Comparison of ENCODE assay signal across 14 cellular contexts in genomic region chr7:50742401-50742800, GRCh38. TPM values are rescaled to one million over a fixed set of nuclear protein-coding genes. Genes with fewer than 3 reads are reported as not detected.
DNase-seq lines count a peak whose midpoint lies in the region; ATAC-seq, FAIRE-seq and TF ChIP-seq lines count a peak whose summit lies in the region.
"Had no signal": no experiment of that assay in that cellular context is flagged by ENCODE, and none has a peak within 500 bp of the region (broad histone marks: within the 10 kb centered on the region; RNA-seq: fewer than 3 reads in every experiment).

No MANE protein-coding gene starts in this region.

- H3K9me2 ChIP-seq in GM23338 (ENCODE audit: insufficient read depth) = no peaks in the 10 kb centered on the region

- H3K27ac ChIP-seq in GM23338 (ENCODE audit: low read depth) (no peak overlapping the region), RWPE2 (ENCODE audit: poor library complexity, severe bottlenecking) (no peak overlapping the region), pancreas (no peak overlapping the region)
- H3K27ac ChIP-seq: A549 had no signal

- H3K4me1 Mint-ChIP-seq in GM23338 = peaks cover 56% of the 10 kb centered on the region
- H3K4me1 Mint-ChIP-seq in endothelial cell (ENCODE audit: unreplicated experiment) = peaks cover 63% of the 10 kb centered on the region

- no peak overlapping the region for H2AFZ ChIP-seq in GM23338

- H3K9me3 Mint-ChIP-seq in GM23338 (no peaks in the 10 kb centered on the region; the same call in 2 of the 3 replicates), endothelial cell (ENCODE audit: unreplicated experiment) (no peaks in the 10 kb centered on the region)

- ATAC-seq in GM23338 (no peak), RWPE2 (ENCODE audit: low read depth) (peak; percentile 38; the same call in 1 of the 3 replicates), pancreas (peak in 3 of 4 donors; percentile 21 to 29 (median 28)), GM21423 (IDR thresholded peaks at IDR 0.05; ENCODE audit: unreplicated experiment) (no peak), GM19455 (IDR thresholded peaks at IDR 0.05; ENCODE audit: unreplicated experiment) (no peak)
- ATAC-seq: A549 had no signal

- 54 to 63% methylated on average over 4 of the region's 4 CpGs for WGBS in pancreas, 2 donors

- H3K4me3 Mint-ChIP-seq in GM23338 (no peak overlapping the region), endothelial cell (ENCODE audit: unreplicated experiment) (no peak overlapping the region)
- H3K4me3 Mint-ChIP-seq: H9, IgD-negative memory B cell had no signal

- H3K36me3 ChIP-seq in GM23338 (ENCODE audit: insufficient read depth) (no peaks in the 10 kb centered on the region), RWPE2 (ENCODE audit: low read depth) (no peaks in the 10 kb centered on the region), pancreas (peaks cover 0 to 14% (median 9%) of the 10 kb centered on the region in 3 donors)
- H3K36me3 ChIP-seq: BE2C had no signal

- no peak for FAIRE-seq in pancreas (lab: Jason Lieb, UNC)
- FAIRE-seq: A549 had no signal

- H3K79me2 ChIP-seq in GM23338 (replicated peaks; ENCODE audit: insufficient read depth) = peaks cover 100% of the 10 kb centered on the region

- TF ChIP-seq CTCF in GM23338 (conservative IDR thresholded peaks at IDR 0.05; ENCODE audit: low read depth in 2 of 2) (no peak), RWPE2 (IDR thresholded peaks at IDR 0.05; ENCODE audit: poor library complexity, severe bottlenecking) (no peak), endothelial cell (IDR thresholded peaks at IDR 0.05; ENCODE audit: unreplicated experiment) (no peak), pancreas (IDR thresholded peaks at IDR 0.05) (no peak)

- H3K27me3 ChIP-seq in GM23338 (ENCODE audit: insufficient read depth) = no peaks in the 10 kb centered on the region
- no peaks in the 10 kb centered on the region for H3K27me3 ChIP-seq in RWPE2 (ENCODE audit: insufficient read depth, poor library complexity, severe bottlenecking)
- H3K27me3 ChIP-seq in pancreas = no peaks in the 10 kb centered on the region

- H3K4me3 ChIP-seq in GM23338 = no peak overlapping the region
- H3K4me3 ChIP-seq in RWPE2 (ENCODE audit: severe bottlenecking) = no peak overlapping the region
- no peak overlapping the region for H3K4me3 ChIP-seq in pancreas
- H3K4me3 ChIP-seq: A549 had no signal

- H3K27ac Mint-ChIP-seq in GM23338 (peak overlapping the region; percentile 25; the same call in 1 of the 2 replicates), endothelial cell (ENCODE audit: unreplicated experiment) (peak overlapping the region; percentile 64)
- H3K27ac Mint-ChIP-seq: H9, IgD-negative memory B cell had no signal

- peaks cover 10% of the 10 kb centered on the region for H3K27me3 Mint-ChIP-seq in GM23338 (ENCODE audit: insufficient read depth, low read depth, poor library complexity)
- H3K27me3 Mint-ChIP-seq in endothelial cell (ENCODE audit: unreplicated experiment) = peaks cover 4% of the 10 kb centered on the region

- H3K36me3 Mint-ChIP-seq in GM23338 (ENCODE audit: low read depth) = peaks cover 19% of the 10 kb centered on the region
- peaks cover 7% of the 10 kb centered on the region for H3K36me3 Mint-ChIP-seq in endothelial cell (ENCODE audit: low read depth, unreplicated experiment)
- H3K36me3 Mint-ChIP-seq: IgD-negative memory B cell had no signal

- DNase-seq in GM23338 (ENCODE audit: low spot score) (no peak), RWPE2 (ENCODE audit: low spot score) (no peak), endothelial cell (ENCODE audit: low spot score) (no peak), pancreas (peak in 1 of 6 donors; percentile 10), mesenteric fat pad (ENCODE audit: low spot score) (no peak)
- DNase-seq: BE2C, Calu3, DMS 273 treated with DMSO at 0.1 percent for 48 hours, GOT3, H9 had no signal

- intact Hi-C loops in pancreas (cut with DNase I) = no loop called here

- peaks cover 71% of the 10 kb centered on the region for H4K20me1 ChIP-seq in GM23338 (replicated peaks; ENCODE audit: insufficient read depth)

- H3K9me3 ChIP-seq in RWPE2 (ENCODE audit: severe bottlenecking) = no peaks in the 10 kb centered on the region
- H3K9me3 ChIP-seq in pancreas = no peaks in the 10 kb centered on the region
- H3K9me3 ChIP-seq: A549, BE2C had no signal

- no peaks in the 10 kb centered on the region for H3F3A ChIP-seq in GM23338 (replicated peaks; ENCODE audit: low read depth)

- H3K4me2 ChIP-seq in GM23338 = no peak overlapping the region
- H3K4me2 ChIP-seq: A549 had no signal

- H3K4me1 ChIP-seq in GM23338 (ENCODE audit: insufficient read depth) = peaks cover 47% of the 10 kb centered on the region
- no peaks in the 10 kb centered on the region for H3K4me1 ChIP-seq in RWPE2 (ENCODE audit: insufficient read depth, poor library complexity, severe bottlenecking)
- H3K4me1 ChIP-seq in pancreas = peaks cover 38 to 48% (median 40%) of the 10 kb centered on the region in 3 donors
- H3K4me1 ChIP-seq: BE2C had no signal

TF ChIP-seq in GM23338, 12 proteins besides CTCF, POLR2A, EP300 and RAD21:
- no peak for TF ChIP-seq ZNF462 (CRISPR knock-in tag; IDR thresholded peaks at IDR 0.05)

RNA-seq across cellular contexts. Expression of gene GRB10, which starts 40.3 kb away (rescaled TPM):
- 145 and 154 TPM in 2 replicates for total RNA-seq in GM23338 (2014; rRNA removed; shearing (Covaris generic))
- polyA plus RNA-seq in GM23338 (2016; fragmentation: Nextera tagmentation; extraction: Ambion mirVana) (35.0 and 35.2 TPM in 2 replicates), pancreas (10 to 100 TPM; 69.9 to 94.9 TPM)
- total RNA-seq in endothelial cell (ENCODE audit: unreplicated experiment) (164 TPM), pancreas (100 to 1,000 TPM in 5 of 6 donors, 10 to 100 TPM in 1; 96.5 to 199 (median 155) TPM), mesenteric fat pad (95.7 TPM)

Comparison
In these comparisons a context has a peak if more than half of its experiments do, and no peak if none do; other contexts are left out.
1. ATAC-seq: peak in RWPE2 (single experiment) and pancreas (3 of 4); none in GM23338 (single experiment), GM21423 (single experiment) and GM19455 (single experiment).